In genomic region chr2:174779361-174779928, GRCh38 we compare ENCODE assay signal across 15 cellular contexts. TPM values are rescaled to one million over a fixed set of nuclear protein-coding genes. Genes with fewer than 3 reads are reported as not detected.
DNase-seq lines count a peak whose midpoint lies in the region; ATAC-seq and TF ChIP-seq lines count a peak whose summit lies in the region.
"Had no signal": no experiment of that assay in that cellular context is flagged by ENCODE, and none has a peak within 500 bp of the region (broad histone marks: within the 10 kb centered on the region; RNA-seq: fewer than 3 reads in every experiment).

No MANE protein-coding gene starts in this region.

- no peaks in the 10 kb centered on the region for H3K9me2 ChIP-seq in PC-3 (replicated peaks; ENCODE audit: low read length)

- H3K4me2 ChIP-seq in PC-3 (ENCODE audit: low read length), result no peak overlapping the region
- H3K4me2 ChIP-seq: KMS-11 had no signal

- H3K27me3 ChIP-seq in PC-3 (ENCODE audit: low read length), result no peaks in the 10 kb centered on the region
- H3K27me3 ChIP-seq: upper lobe of left lung had no signal

- CTCF ChIA-PET in PC-3 (lab: Charles Lee), result no interaction called here

- DNase-seq in activated CD4-positive, alpha-beta T cell treated with anti-CD3 and anti-CD28 coated beads, Interleukin-2, amount 10 ng/mL, durations not matched to agents 24 days and 14 days, result peak; percentile 63
- DNase-seq in activated CD4-positive, alpha-beta T cell treated with anti-CD3 and anti-CD28 coated beads for 1 hour, result no peak
- peak; percentile 45 for DNase-seq in NCI-H2081 treated with DMSO at 0.1 percent for 48 hours (lab: John Stamatoyannopoulos, UW)
- DNase-seq in central memory CD4-positive, alpha-beta T cell, result peak; percentile 7
- DNase-seq in renal cortical epithelial cell (ENCODE audit: low read depth), result peak; percentile 77
- DNase-seq in effector CD4-positive, alpha-beta T cell, result no peak
- DNase-seq in PC-3, result no peak
- DNase-seq: upper lobe of left lung had no signal

- no peaks in the 10 kb centered on the region for H3K9me3 ChIP-seq in PC-3 (ENCODE audit: low read length)
- H3K9me3 ChIP-seq: upper lobe of left lung had no signal

- H3F3A ChIP-seq in PC-3 (ENCODE audit: low read length, unreplicated experiment), result no peaks in the 10 kb centered on the region

- H3K36me3 ChIP-seq in PC-3 (ENCODE audit: low read depth, low read length), result no peaks in the 10 kb centered on the region
- H3K36me3 ChIP-seq: upper lobe of left lung had no signal

- no peaks in the 10 kb centered on the region for H3K79me2 ChIP-seq in PC-3 (ENCODE audit: low read length)

- H3K9ac ChIP-seq in PC-3 (ENCODE audit: low read length), result no peak overlapping the region
- H3K9ac ChIP-seq: KMS-11 had no signal

- intact Hi-C loops in activated CD4-positive, alpha-beta T cell treated with anti-CD3 and anti-CD28 coated beads, Interleukin-2, amount 10 ng/mL, durations not matched to agents 24 days and 14 days (cut with micrococcal nuclease), result loop anchor here (2.0 kb wide), 1 partner anchor 55 kb away; no protein-coding TSS in a partner anchor
- intact Hi-C loops in PC-3 (cut with micrococcal nuclease), result no loop called here

- H3K9me3 Mint-ChIP-seq in activated CD4-positive, alpha-beta T cell treated with anti-CD3 and anti-CD28 coated beads, Interleukin-2, amount 10 ng/mL, durations not matched to agents 24 days and 14 days, result no peaks in the 10 kb centered on the region
- H3K9me3 Mint-ChIP-seq: memory B cell had no signal

- H3K4me3 Mint-ChIP-seq in activated CD4-positive, alpha-beta T cell treated with anti-CD3 and anti-CD28 coated beads, Interleukin-2, amount 10 ng/mL, durations not matched to agents 24 days and 14 days, result peak overlapping the region; percentile 70
- H3K4me3 Mint-ChIP-seq: memory B cell had no signal

- no peak overlapping the region for H2AFZ ChIP-seq in PC-3 (ENCODE audit: low read length)

- no peak for TF ChIP-seq CTCF in PC-3 (conservative IDR thresholded peaks at IDR 0.05; ENCODE audit: low read depth, low read length)

- H3K27ac Mint-ChIP-seq in activated CD4-positive, alpha-beta T cell treated with anti-CD3 and anti-CD28 coated beads, Interleukin-2, amount 10 ng/mL, durations not matched to agents 24 days and 14 days, result peak overlapping the region; percentile 95

- POLR2A ChIA-PET in PC-3 (lab: Charles Lee; ENCODE audit: unreplicated experiment), result no interaction called here

- H3K27ac ChIP-seq in PC-3 (ENCODE audit: low read length), result no peak overlapping the region
- H3K27ac ChIP-seq: C4-2B, epithelial cell of prostate, KMS-11, RWPE1 had no signal

- peaks cover 11% of the 10 kb centered on the region for H3K4me1 ChIP-seq in PC-3 (ENCODE audit: insufficient read depth, low read length)

- H3K4me1 Mint-ChIP-seq in activated CD4-positive, alpha-beta T cell treated with anti-CD3 and anti-CD28 coated beads, Interleukin-2, amount 10 ng/mL, durations not matched to agents 24 days and 14 days, result peaks cover 47% of the 10 kb centered on the region

- no peaks in the 10 kb centered on the region for H3K36me3 Mint-ChIP-seq in activated CD4-positive, alpha-beta T cell treated with anti-CD3 and anti-CD28 coated beads, Interleukin-2, amount 10 ng/mL, durations not matched to agents 24 days and 14 days (ENCODE audit: low read depth)
- H3K36me3 Mint-ChIP-seq: memory B cell had no signal

- no peaks in the 10 kb centered on the region for H4K20me1 ChIP-seq in PC-3 (ENCODE audit: low read length)

- no peaks in the 10 kb centered on the region for H3K27me3 Mint-ChIP-seq in activated CD4-positive, alpha-beta T cell treated with anti-CD3 and anti-CD28 coated beads, Interleukin-2, amount 10 ng/mL, durations not matched to agents 24 days and 14 days

- no peak overlapping the region for H3K4me3 ChIP-seq in PC-3 (ENCODE audit: low read length)
- H3K4me3 ChIP-seq: upper lobe of left lung had no signal

- BruUV-seq in PC-3 (replicated peaks; lab: Mats Ljungman, UMichigan), result no TSS peak

- ATAC-seq in GM19395 (IDR thresholded peaks at IDR 0.05; ENCODE audit: unreplicated experiment) (no peak), PC-3 (no peak)

RNA-seq across cellular contexts. Expression of gene CHRNA1, which starts 15.2 kb away (rescaled TPM):
- not detected in 2 replicates for total RNA-seq in activated CD4-positive, alpha-beta T cell treated with anti-CD3 and anti-CD28 coated beads, Interleukin-2, amount 10 ng/mL, durations not matched to agents 24 days and 14 days
- total RNA-seq in renal cortical epithelial cell (0.05 and 0.17 TPM in 2 replicates), PC-3 (2014; rRNA removed) (0.23 and 1.8 TPM in 2 replicates)
- total RNA-seq: activated CD8-positive, alpha-beta memory T cell treated with anti-CD3 and anti-CD28 coated beads for 36 hours had no signal

Comparison
In these comparisons a context has a peak if more than half of its experiments do, and no peak if none do; other contexts are left out.
1. DNase-seq: peak in activated CD4-positive, alpha-beta T cell treated with anti-CD3 and anti-CD28 coated beads, Interleukin-2, amount 10 ng/mL, durations not matched to agents 24 days and 14 days (single experiment), NCI-H2081 treated with DMSO at 0.1 percent for 48 hours (single experiment), central memory CD4-positive, alpha-beta T cell (single experiment) and renal cortical epithelial cell (single experiment); none in activated CD4-positive, alpha-beta T cell treated with anti-CD3 and anti-CD28 coated beads for 1 hour (single experiment), effector CD4-positive, alpha-beta T cell (single experiment) and PC-3 (single experiment).